ENCODE assay signal across 8 cellular contexts in the genomic region with DNA sequence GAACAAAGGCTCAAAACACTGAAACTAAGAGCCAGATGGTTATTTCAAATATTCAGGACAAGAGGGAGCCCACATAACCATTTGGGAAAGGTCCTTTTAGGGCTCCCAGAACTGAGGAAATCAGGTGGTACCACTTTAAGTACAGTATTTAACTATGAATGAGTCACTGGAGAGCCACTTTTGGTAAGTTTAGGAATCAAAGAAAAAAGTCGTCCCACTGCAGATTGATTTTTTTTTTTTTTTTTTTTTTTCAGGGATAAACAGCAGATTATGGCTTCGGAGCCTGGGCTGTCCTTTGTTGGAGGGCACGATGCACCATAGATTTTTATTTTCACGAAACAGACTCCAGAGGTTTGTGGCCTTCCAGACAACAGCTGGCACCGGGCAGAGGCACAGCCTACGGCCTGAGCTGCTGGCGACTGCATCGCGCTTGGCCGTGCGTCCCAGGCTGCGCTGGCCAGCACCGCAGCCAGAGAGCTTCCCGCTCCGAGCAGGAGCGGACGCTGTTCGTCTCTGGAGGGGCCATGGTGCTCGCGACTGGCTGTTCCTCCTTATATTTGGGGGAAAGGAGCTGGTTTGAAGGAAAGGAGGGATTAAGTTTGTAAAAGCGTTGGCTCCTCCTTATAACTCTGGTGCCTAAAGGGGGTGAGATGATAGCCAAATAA.
DNase-seq lines count a peak whose midpoint lies in the region; FAIRE-seq and TF ChIP-seq lines count a peak whose summit lies in the region.

No MANE protein-coding gene starts in this region.

- no peak for TF ChIP-seq CTCF in ascending aorta (IDR thresholded peaks at IDR 0.05)

- H3K27me3 ChIP-seq in BLaER1 treated with 17β-estradiol and CSF1 and Interleukin-3, amounts not matched to agents 10 nM and 100 nM = peaks cover 0 to 34% (median 17%) of the 10 kb centered on the region in 11 experiments; a peak in 14 of 22 replicates
- no peaks in the 10 kb centered on the region for H3K27me3 ChIP-seq in ascending aorta
- H3K27me3 ChIP-seq in iPS-18a (ENCODE audit: control insufficient read depth, insufficient read depth, low read length) = peaks cover 25% of the 10 kb centered on the region

- no peak for FAIRE-seq in HTR-8/SVneo (lab: Jason Lieb, UNC)

- H3K4me1 ChIP-seq in BLaER1 treated with 17β-estradiol and CSF1 and Interleukin-3, amounts not matched to agents 10 nM and 100 nM = peaks cover 12 to 30% (median 17%) of the 10 kb centered on the region in 10 experiments
- H3K4me1 ChIP-seq in ascending aorta (peaks cover 0 to 11% of the 10 kb centered on the region in 2 donors), iPS-18a (ENCODE audit: control insufficient read depth, low read depth, low read length) (peaks cover 17% of the 10 kb centered on the region)

- peak overlapping the region; percentile 96 to 100 (median 98) for H3K4me2 ChIP-seq in BLaER1 treated with 17β-estradiol and CSF1 and Interleukin-3, amounts not matched to agents 10 nM and 100 nM

- H3K27ac ChIP-seq in BLaER1 treated with 17β-estradiol and CSF1 and Interleukin-3, amounts not matched to agents 10 nM and 100 nM = no peak overlapping the region
- no peak overlapping the region for H3K27ac ChIP-seq in ascending aorta
- H3K27ac ChIP-seq in iPS-18a (ENCODE audit: low read length) = no peak overlapping the region
- H3K27ac ChIP-seq in skin epidermis = peak overlapping the region in 1 of 21 experiments; percentile 0

- H3K4me3 ChIP-seq in BLaER1 treated with 17β-estradiol and CSF1 and Interleukin-3, amounts not matched to agents 10 nM and 100 nM = peak overlapping the region; percentile 60 to 81 (median 78)
- peak overlapping the region; percentile 68 to 78 for H3K4me3 ChIP-seq in ascending aorta
- peak overlapping the region; percentile 75 for H3K4me3 ChIP-seq in iPS-18a (ENCODE audit: low read length)
- peak overlapping the region; percentile 33 to 52 (median 41) for H3K4me3 ChIP-seq in skin epidermis

- no peaks in the 10 kb centered on the region for H3K36me3 ChIP-seq in BLaER1 treated with 17β-estradiol and CSF1 and Interleukin-3, amounts not matched to agents 10 nM and 100 nM
- no peaks in the 10 kb centered on the region for H3K36me3 ChIP-seq in ascending aorta
- no peaks in the 10 kb centered on the region for H3K36me3 ChIP-seq in iPS-18a (ENCODE audit: control insufficient read depth, low read depth, low read length)

- peak overlapping the region; percentile 51 to 81 (median 69); a peak in 18 of 22 replicates for H3K9ac ChIP-seq in BLaER1 treated with 17β-estradiol and CSF1 and Interleukin-3, amounts not matched to agents 10 nM and 100 nM
- H3K9ac ChIP-seq in iPS-18a (ENCODE audit: low read length) = peak overlapping the region; percentile 40

- H3K9me3 ChIP-seq in BLaER1 treated with 17β-estradiol and CSF1 and Interleukin-3, amounts not matched to agents 10 nM and 100 nM (replicated peaks in 1 of 11) = no peaks in the 10 kb centered on the region
- no peaks in the 10 kb centered on the region for H3K9me3 ChIP-seq in ascending aorta
- H3K9me3 ChIP-seq in iPS-18a (ENCODE audit: control insufficient read depth, low read depth, low read length) = no peaks in the 10 kb centered on the region

- intact Hi-C loops in ascending aorta (cut with DNase I) = no loop called here

- H4K20me1 ChIP-seq in BLaER1 treated with 17β-estradiol and CSF1 and Interleukin-3, amounts not matched to agents 10 nM and 100 nM = no peaks in the 10 kb centered on the region

- DNase-seq in HTR-8/SVneo (ENCODE audit: insufficient read length, low spot score) = peak; percentile 21
- DNase-seq in ascending aorta (ENCODE audit: low spot score in 2 of 2) = no peak
- no peak for DNase-seq in NCI-H526 treated with DMSO at 0.1 percent for 48 hours (lab: John Stamatoyannopoulos, UW)
- DNase-seq in T-helper 9 cell = no peak
- DNase-seq in HT-29 (ENCODE audit: low spot score) = no peak
